ENCODE assay signal across 9 cellular contexts in genomic region chr17:69235338-69236058, GRCh38. TPM values are rescaled to one million over a fixed set of nuclear protein-coding genes. Genes with fewer than 3 reads are reported as not detected.
DNase-seq lines count a peak whose midpoint lies in the region; ATAC-seq and TF ChIP-seq lines count a peak whose summit lies in the region.
"Had no signal": no experiment of that assay in that cellular context is flagged by ENCODE, and none has a peak within 500 bp of the region (broad histone marks: within the 10 kb centered on the region; RNA-seq: fewer than 3 reads in every experiment).

No MANE protein-coding gene starts in this region.

- H3K27ac Mint-ChIP-seq in CD8-positive, alpha-beta T cell = no peak overlapping the region
- H3K27ac Mint-ChIP-seq: T-helper 1 cell treated with Interleukin-12 subunit alpha and Interleukin-12 subunit beta and Interleukin-4 antibody, amounts not matched to agents 30 μg/mL and 1 μg/mL, for 36 hours had no signal

- H3K9me3 Mint-ChIP-seq in CD8-positive, alpha-beta T cell = peaks cover 21% of the 10 kb centered on the region

- no peaks in the 10 kb centered on the region for H3K4me1 Mint-ChIP-seq in CD8-positive, alpha-beta T cell (ENCODE audit: low read depth)

- H3K36me3 ChIP-seq in CD8-positive, alpha-beta T cell (ENCODE audit: insufficient read depth, low read length) = no peaks in the 10 kb centered on the region
- peaks cover 0 to 3% of the 10 kb centered on the region in 2 donors for H3K36me3 ChIP-seq in lung (ENCODE audit: control insufficient read depth in 2 of 2, insufficient read depth in 2 of 2, low read length in 2 of 2)

- no peak overlapping the region for H3K4me3 Mint-ChIP-seq in CD8-positive, alpha-beta T cell
- H3K4me3 Mint-ChIP-seq: T-helper 1 cell treated with Interleukin-12 subunit alpha and Interleukin-12 subunit beta and Interleukin-4 antibody, amounts not matched to agents 30 μg/mL and 1 μg/mL, for 36 hours had no signal

- H3K27me3 ChIP-seq in CD8-positive, alpha-beta T cell (ENCODE audit: insufficient read depth, low read length) = no peaks in the 10 kb centered on the region
- no peaks in the 10 kb centered on the region for H3K27me3 ChIP-seq in lung (ENCODE audit: control insufficient read depth, insufficient read depth)

- peaks cover under 1% of the 10 kb centered on the region for H3K36me3 Mint-ChIP-seq in CD8-positive, alpha-beta T cell

- no peaks in the 10 kb centered on the region for H3K9me3 ChIP-seq in CD8-positive, alpha-beta T cell (ENCODE audit: low read length)
- peaks cover 0 to 3% of the 10 kb centered on the region in 2 donors for H3K9me3 ChIP-seq in lung (ENCODE audit: control insufficient read depth in 2 of 2, insufficient read depth in 1 of 2, low read length in 1 of 2)

- no peaks in the 10 kb centered on the region for H3K27me3 Mint-ChIP-seq in CD8-positive, alpha-beta T cell (ENCODE audit: low read depth)

- WGBS in lung, 2 donors = 3 to 8% methylated on average over 1 of the region's 1 CpG

- H3K27ac ChIP-seq in CD8-positive, alpha-beta T cell (ENCODE audit: low read depth, low read length) = no peak overlapping the region
- no peak overlapping the region for H3K27ac ChIP-seq in lung (ENCODE audit: low read depth in 1 of 2, low read length in 1 of 2)

- ATAC-seq in CD8-positive, alpha-beta T cell = peak; percentile 72
- ATAC-seq in GM19463 (IDR thresholded peaks at IDR 0.05; ENCODE audit: unreplicated experiment) = peak; percentile 87
- ATAC-seq in HG03565 (IDR thresholded peaks at IDR 0.05; ENCODE audit: unreplicated experiment) = peak; percentile 83
- peak; percentile 86 for ATAC-seq in lung (ENCODE audit: insufficient read depth, low FRiP score)

- H3K4me1 ChIP-seq in CD8-positive, alpha-beta T cell (ENCODE audit: insufficient read depth, low read length) = no peaks in the 10 kb centered on the region
- H3K4me1 ChIP-seq in lung (ENCODE audit: control insufficient read depth in 2 of 2, insufficient read depth in 2 of 2, low read length in 2 of 2) = peaks cover 0 to 4% of the 10 kb centered on the region in 2 donors

- intact Hi-C loops in CD8-positive, alpha-beta T cell (cut with DNase I, micrococcal nuclease) = loop anchor here (1.0 to 5.0 kb wide), 2 partner anchors 458 to 693 kb away; no protein-coding TSS in a partner anchor

- DNase-seq in CD8-positive, alpha-beta T cell = peak; percentile 21 to 66 (median 55)
- DNase-seq in NCI-H748 treated with DMSO at 0.1 percent for 48 hours (lab: John Stamatoyannopoulos, UW) = peak; percentile 69
- DNase-seq in activated CD4-positive, alpha-beta T cell treated with anti-CD3 and anti-CD28 coated beads, Interleukin-2, amount 50 U/mL, for 4 hours = peak; percentile 27 to 41
- DNase-seq in ecto neural progenitor cell (ENCODE audit: low spot score) = peak; percentile 91
- peak; percentile 81 for DNase-seq in lung (ENCODE audit: low spot score)
- DNase-seq in stimulated activated CD8-positive, alpha-beta memory T cell treated with anti-CD3 and anti-CD28 coated beads, Interleukin-15, amount 100 ng/mL, for 24 hours (ENCODE audit: low read depth) = peak; percentile 8

- TF ChIP-seq CTCF in CD8-positive, alpha-beta T cell (IDR thresholded peaks at IDR 0.05) = peak; percentile 49
- peak; percentile 61 for TF ChIP-seq CTCF in lung (IDR thresholded peaks at IDR 0.05; ENCODE audit: control extremely low read depth, extremely low read depth)

- H3K4me3 ChIP-seq in CD8-positive, alpha-beta T cell (ENCODE audit: low read depth, low read length) = no peak overlapping the region
- no peak overlapping the region for H3K4me3 ChIP-seq in lung

- CTCF ChIA-PET in CD8-positive, alpha-beta T cell (lab: Charles Lee) = interaction anchor here (0.8 to 1.6 kb wide), 5 partner anchors 9 to 463 kb away, joined by 3 to 5 read pairs (median 4); no protein-coding TSS in a partner anchor

- POLR2A ChIA-PET in CD8-positive, alpha-beta T cell (lab: Charles Lee) = no interaction called here

RNA-seq across cellular contexts. Expression of gene ABCA10, which starts 6.9 kb away (rescaled TPM):
- under 1 TPM; 0.38 to 0.44 TPM for total RNA-seq in CD8-positive, alpha-beta T cell
- total RNA-seq in lung = 10 to 100 TPM in 1 of 2 donors, 1 to 10 TPM in 1; 3.5 to 26.6 TPM
- polyA plus RNA-seq in lung = 10 to 100 TPM in 1 of 2 donors, under 1 TPM in 1; 0.29 to 10.9 TPM

Comparison
In these comparisons a context has a peak if more than half of its experiments do, and no peak if none do; other contexts are left out.
1. DNase-seq: peak in every context shown above with its lines; median percentile 91 in ecto neural progenitor cell; 81 in lung; 69 in NCI-H748 treated with DMSO at 0.1 percent for 48 hours; 55 in CD8-positive, alpha-beta T cell; 34 in activated CD4-positive, alpha-beta T cell treated with anti-CD3 and anti-CD28 coated beads, Interleukin-2, amount 50 U/mL, for 4 hours; 8 in stimulated activated CD8-positive, alpha-beta memory T cell treated with anti-CD3 and anti-CD28 coated beads, Interleukin-15, amount 100 ng/mL, for 24 hours.